In genomic region chr1:23561076-23561812, GRCh38 we compare ENCODE assay signal across 9 cellular contexts. TPM values are rescaled to one million over a fixed set of nuclear protein-coding genes. Genes with fewer than 3 reads are reported as not detected.
A peak's percentile ranks its signal among the peaks of the same experiment; 100 is the strongest.
DNase-seq lines count a peak whose midpoint lies in the region; ATAC-seq and TF ChIP-seq lines count a peak whose summit lies in the region.
"Had no signal": no experiment of that assay in that cellular context is flagged by ENCODE, and none has a peak within 500 bp of the region (broad histone marks: within the 10 kb centered on the region; RNA-seq: fewer than 3 reads in every experiment).

No MANE protein-coding gene starts in this region.

- H3K4me1 Mint-ChIP-seq in activated naive CD8-positive, alpha-beta T cell (ENCODE audit: low read depth), result peaks cover 58% of the 10 kb centered on the region
- peaks cover 47% of the 10 kb centered on the region for H3K4me1 Mint-ChIP-seq in activated naive CD8-positive, alpha-beta T cell treated with anti-CD3 and anti-CD28 coated beads for 36 hours
- peaks cover 80% of the 10 kb centered on the region for H3K4me1 Mint-ChIP-seq in chondrocyte (ENCODE audit: low read depth)

- peak overlapping the region; percentile 38 for H3K4me3 Mint-ChIP-seq in activated naive CD8-positive, alpha-beta T cell
- H3K4me3 Mint-ChIP-seq in activated naive CD8-positive, alpha-beta T cell treated with anti-CD3 and anti-CD28 coated beads for 36 hours, result no peak overlapping the region
- peak overlapping the region; percentile 35 for H3K4me3 Mint-ChIP-seq in chondrocyte (ENCODE audit: unreplicated experiment)

- H3K27ac Mint-ChIP-seq in activated naive CD8-positive, alpha-beta T cell, result no peak overlapping the region
- H3K27ac Mint-ChIP-seq in activated naive CD8-positive, alpha-beta T cell treated with anti-CD3 and anti-CD28 coated beads for 36 hours, result no peak overlapping the region
- peak overlapping the region; percentile 99 for H3K27ac Mint-ChIP-seq in chondrocyte (ENCODE audit: unreplicated experiment)
- H3K27ac Mint-ChIP-seq: activated naive CD8-positive, alpha-beta T cell treated with anti-CD3 and anti-CD28 coated beads, Interleukin-2, amount 10 ng/mL, durations not matched to agents 7 days and 5 days had no signal

- H3K4me1 ChIP-seq in muscle layer of duodenum (ENCODE audit: control insufficient read depth in 1 of 2, insufficient read depth in 2 of 2, low read length in 2 of 2) (peaks cover 23 to 40% of the 10 kb centered on the region in 2 donors), upper lobe of left lung (peaks cover 41 to 73% (median 52%) of the 10 kb centered on the region in 4 donors)

- no peak for DNase-seq in activated naive CD8-positive, alpha-beta T cell treated with anti-CD3 and anti-CD28 coated beads for 36 hours
- no peak for DNase-seq in chondrocyte (ENCODE audit: low spot score)
- no peak for DNase-seq in upper lobe of left lung
- no peak for DNase-seq in midbrain (lab: John Stamatoyannopoulos, UW)
- DNase-seq in kidney tubule cell (ENCODE audit: low spot score), result no peak
- DNase-seq: activated naive CD8-positive, alpha-beta T cell treated with anti-CD3 and anti-CD28 coated beads, Interleukin-2, amount 10 ng/mL, durations not matched to agents 7 days and 5 days had no signal

- WGBS in upper lobe of left lung, 2 donors, result 27 to 36% methylated on average over 6 of the region's 6 CpGs

- TF ChIP-seq CTCF in chondrocyte (IDR thresholded peaks at IDR 0.05) (no peak), upper lobe of left lung (IDR thresholded peaks at IDR 0.05) (no peak)

- H3K36me3 ChIP-seq in muscle layer of duodenum (ENCODE audit: control insufficient read depth in 1 of 2, insufficient read depth in 2 of 2, low read length in 2 of 2), result peaks cover 0 to 14% of the 10 kb centered on the region in 2 donors
- peaks cover 0 to 21% (median 0%) of the 10 kb centered on the region in 4 donors for H3K36me3 ChIP-seq in upper lobe of left lung

- TF ChIP-seq POLR2A in upper lobe of left lung (IDR thresholded peaks at IDR 0.05), result peak in 1 of 4 donors; percentile 22

- H3K36me3 Mint-ChIP-seq in activated naive CD8-positive, alpha-beta T cell, result no peaks in the 10 kb centered on the region
- peaks cover 18% of the 10 kb centered on the region for H3K36me3 Mint-ChIP-seq in activated naive CD8-positive, alpha-beta T cell treated with anti-CD3 and anti-CD28 coated beads for 36 hours
- peaks cover 8% of the 10 kb centered on the region for H3K36me3 Mint-ChIP-seq in chondrocyte (ENCODE audit: low read depth)

- no peaks in the 10 kb centered on the region for H3K9me3 Mint-ChIP-seq in activated naive CD8-positive, alpha-beta T cell (ENCODE audit: low read depth)
- H3K9me3 Mint-ChIP-seq in activated naive CD8-positive, alpha-beta T cell treated with anti-CD3 and anti-CD28 coated beads for 36 hours, result no peaks in the 10 kb centered on the region
- H3K9me3 Mint-ChIP-seq in chondrocyte (ENCODE audit: low read depth), result no peaks in the 10 kb centered on the region
- H3K9me3 Mint-ChIP-seq: activated naive CD8-positive, alpha-beta T cell treated with anti-CD3 and anti-CD28 coated beads, Interleukin-2, amount 10 ng/mL, durations not matched to agents 7 days and 5 days had no signal

- no peaks in the 10 kb centered on the region for H3K27me3 Mint-ChIP-seq in activated naive CD8-positive, alpha-beta T cell
- H3K27me3 Mint-ChIP-seq in activated naive CD8-positive, alpha-beta T cell treated with anti-CD3 and anti-CD28 coated beads for 36 hours, result no peaks in the 10 kb centered on the region
- H3K27me3 Mint-ChIP-seq in chondrocyte (ENCODE audit: low read depth), result no peaks in the 10 kb centered on the region

- no peaks in the 10 kb centered on the region for H3K9me3 ChIP-seq in muscle layer of duodenum (ENCODE audit: control insufficient read depth in 1 of 2, low read length in 2 of 2)
- no peaks in the 10 kb centered on the region for H3K9me3 ChIP-seq in upper lobe of left lung

- H3K27me3 ChIP-seq in muscle layer of duodenum (ENCODE audit: low read depth, low read length) (no peaks in the 10 kb centered on the region), upper lobe of left lung (no peaks in the 10 kb centered on the region)

- H3K27ac ChIP-seq in muscle layer of duodenum (ENCODE audit: low read length) (peak overlapping the region; percentile 94), upper lobe of left lung (peak overlapping the region; percentile 92 to 97 (median 94))

- TF ChIP-seq EP300 in upper lobe of left lung (IDR thresholded peaks at IDR 0.05), result no peak

- no peak for ATAC-seq in upper lobe of left lung (ENCODE audit: low FRiP score in 2 of 2)
- no peak for ATAC-seq in GM21737 (IDR thresholded peaks at IDR 0.05; ENCODE audit: unreplicated experiment)

- H3K4me3 ChIP-seq in muscle layer of duodenum (ENCODE audit: low read depth in 1 of 2, low read length in 2 of 2) (peak overlapping the region; percentile 14 to 22), upper lobe of left lung (peak overlapping the region in 2 of 4 donors; percentile 3 to 65)

RNA-seq across cellular contexts. Expression of gene ID3, which starts 1.9 kb away (rescaled TPM):
- 10 to 100 TPM; 59.1 to 59.5 TPM for total RNA-seq in activated naive CD8-positive, alpha-beta T cell treated with anti-CD3 and anti-CD28 coated beads for 36 hours
- total RNA-seq in chondrocyte (81.8 to 330 TPM (median 83.5 TPM) in 3 replicates), upper lobe of left lung (100 to 1,000 TPM in 4 of 6 donors, 10 to 100 TPM in 2; 75.4 to 269 (median 135) TPM)

RNA-seq across cellular contexts. Expression of gene E2F2, which starts 30.2 kb away (rescaled TPM):
- total RNA-seq in activated naive CD8-positive, alpha-beta T cell treated with anti-CD3 and anti-CD28 coated beads for 36 hours, result 10 to 100 TPM; 36.1 to 37.5 TPM
- total RNA-seq in chondrocyte (0.72 to 4.3 TPM (median 0.87 TPM) in 3 replicates), upper lobe of left lung (1 to 10 TPM in 5 of 6 donors, under 1 TPM in 1; 0.69 to 1.9 (median 1.1) TPM)
